8 cellular contexts compared by ENCODE assay signal in genomic region chr3:49007068-49007770, GRCh38. TPM values are rescaled to one million over a fixed set of nuclear protein-coding genes. Genes with fewer than 3 reads are reported as not detected.
A peak's percentile ranks its signal among the peaks of the same experiment; 100 is the strongest.
DNase-seq lines count a peak whose midpoint lies in the region; ATAC-seq lines count a peak whose summit lies in the region.

Gene WDR6 (plus strand): TSS chr3:49007391. CDS start chr3:49007432, 41 bp downstream.

- ATAC-seq in GM19468 (IDR thresholded peaks at IDR 0.05; ENCODE audit: extremely low read depth, unreplicated experiment), result peak; percentile 64

- H3K27me3 ChIP-seq in effector memory CD4-positive, alpha-beta T cell (replicated peaks; ENCODE audit: control insufficient read depth, insufficient read depth, low read length, poor library complexity, severe bottlenecking), result no peaks in the 10 kb centered on the region

- peak within 1 kb of the TSS; percentile 89 for H3K27ac ChIP-seq in effector memory CD4-positive, alpha-beta T cell (ENCODE audit: insufficient read depth, low read length, poor library complexity, severe bottlenecking)

- H3K4me1 ChIP-seq in effector memory CD4-positive, alpha-beta T cell (ENCODE audit: control insufficient read depth, insufficient read depth, low read length, poor library complexity, severe bottlenecking), result peaks cover 16% of the 10 kb centered on the region

- DNase-seq in COLO829 (ENCODE audit: low spot score), result peak; percentile 92
- DNase-seq in HS-5 (ENCODE audit: low read depth), result peak; percentile 91
- peak; percentile 63 for DNase-seq in NK-92 (lab: John Stamatoyannopoulos, UW; ENCODE audit: unreplicated experiment)
- peak; percentile 97 for DNase-seq in activated CD8-positive, alpha-beta memory T cell treated with anti-CD3 and anti-CD28 coated beads for 24 hours
- peak; percentile 95 to 97 (median 97) for DNase-seq in effector memory CD4-positive, alpha-beta T cell
- peak; percentile 97 to 98 for DNase-seq in lung microvascular endothelial cell (ENCODE audit: low read depth in 2 of 2)
- peak; percentile 97 to 98 (median 98) for DNase-seq in stimulated activated CD4-positive, alpha-beta T cell treated with anti-CD3 and anti-CD28 coated beads, TNF-alpha, amount 100 ng/mL, for 48 hours (ENCODE audit: low read depth in 3 of 3)

- peaks cover 9% of the 10 kb centered on the region for H3K36me3 ChIP-seq in effector memory CD4-positive, alpha-beta T cell (ENCODE audit: control insufficient read depth, insufficient read depth, low read length)

- H3K9me3 ChIP-seq in effector memory CD4-positive, alpha-beta T cell (ENCODE audit: control insufficient read depth, low read length), result no peaks in the 10 kb centered on the region

- H3K4me3 ChIP-seq in effector memory CD4-positive, alpha-beta T cell (ENCODE audit: insufficient read depth, low read depth, low read length, poor library complexity, severe bottlenecking), result peak within 1 kb of the TSS; percentile 74

RNA-seq across cellular contexts. Expression of gene WDR6, which starts in this region (rescaled TPM):
- total RNA-seq in lung microvascular endothelial cell, result 61.5 and 99.6 TPM in 2 replicates

Comparison
In these comparisons a context has a peak if more than half of its experiments do, and no peak if none do; other contexts are left out.
1. Peak in every context shown above with its lines: DNase-seq, ATAC-seq, H3K4me3 ChIP-seq and H3K27ac ChIP-seq.